8 cellular contexts compared by ENCODE assay signal in genomic region chr4:2756691-2757350, GRCh38. TPM values are rescaled to one million over a fixed set of nuclear protein-coding genes. Genes with fewer than 3 reads are reported as not detected.
DNase-seq lines count a peak whose midpoint lies in the region; ATAC-seq, FAIRE-seq and TF ChIP-seq lines count a peak whose summit lies in the region.

No MANE protein-coding gene starts in this region.

- FAIRE-seq in GM12892 (lab: Jason Lieb, UNC) = peak; percentile 48

- H3K27me3 ChIP-seq in PC-9 (ENCODE audit: insufficient read depth, low read depth) (no peaks in the 10 kb centered on the region), esophagus squamous epithelium (no peaks in the 10 kb centered on the region), gastrocnemius medialis (no peaks in the 10 kb centered on the region)

- no peak for TF ChIP-seq POLR2A in GM12892 (IDR thresholded peaks at IDR 0.05; ENCODE audit: low read depth, low read length)
- no peak for TF ChIP-seq POLR2A in esophagus squamous epithelium (IDR thresholded peaks at IDR 0.05)
- TF ChIP-seq POLR2A in gastrocnemius medialis (IDR thresholded peaks at IDR 0.05) = no peak

- H3F3A ChIP-seq in PC-9 (ENCODE audit: insufficient read depth, low read depth) = no peaks in the 10 kb centered on the region

- no peaks in the 10 kb centered on the region for H3K36me3 ChIP-seq in PC-9 (ENCODE audit: low read depth)
- peaks cover 0 to 13% (median 0%) of the 10 kb centered on the region in 3 donors for H3K36me3 ChIP-seq in esophagus squamous epithelium
- H3K36me3 ChIP-seq in gastrocnemius medialis = no peaks in the 10 kb centered on the region

- H3K79me2 ChIP-seq in PC-9 (ENCODE audit: low read depth) = peaks cover 12% of the 10 kb centered on the region

- BruUV-seq in PC-9 (replicated peaks; lab: Mats Ljungman, UMichigan) = no TSS peak

- POLR2A ChIA-PET in PC-9 (lab: Charles Lee; ENCODE audit: unreplicated experiment) = no interaction called here

- WGBS in esophagus squamous epithelium, 2 donors = 62 to 68% methylated on average over 20 to 24 of the region's 25 CpGs

- H3K4me1 ChIP-seq in PC-9 (replicated peaks; ENCODE audit: insufficient read depth) (peaks cover 6% of the 10 kb centered on the region; the same call in 1 of the 2 replicates), esophagus squamous epithelium (peaks cover 20 to 57% (median 31%) of the 10 kb centered on the region in 3 donors), gastrocnemius medialis (peaks cover 12 to 14% of the 10 kb centered on the region in 2 donors)

- H2AFZ ChIP-seq in PC-9 = no peak overlapping the region

- H3K9me3 ChIP-seq in PC-9 (ENCODE audit: insufficient read depth, low read depth) (no peaks in the 10 kb centered on the region), esophagus squamous epithelium (no peaks in the 10 kb centered on the region), gastrocnemius medialis (no peaks in the 10 kb centered on the region)

- peak overlapping the region; percentile 53 for H3K4me2 ChIP-seq in PC-9

- no peaks in the 10 kb centered on the region for H4K20me1 ChIP-seq in PC-9 (ENCODE audit: insufficient read depth)

- H3K27ac ChIP-seq in PC-9 (no peak overlapping the region), esophagus squamous epithelium (peak overlapping the region; percentile 65 to 97 (median 86)), gastrocnemius medialis (peak overlapping the region; percentile 72 to 87 (median 82))

- TF ChIP-seq CTCF in PC-9 (conservative IDR thresholded peaks at IDR 0.05) (no peak), esophagus squamous epithelium (IDR thresholded peaks at IDR 0.05) (no peak), gastrocnemius medialis (IDR thresholded peaks at IDR 0.05 in 4 of 5, conservative IDR thresholded peaks at IDR 0.05 in 1 of 5) (no peak)

- CTCF ChIA-PET in PC-9 (lab: Charles Lee) = interaction anchor here (0.6 kb wide), 1 partner anchor 291 kb away, joined by 5 read pairs; no protein-coding TSS in a partner anchor

- H3K4me3 ChIP-seq in PC-9 = no peak overlapping the region
- peak overlapping the region in 3 of 4 donors; percentile 70 to 94 (median 92) for H3K4me3 ChIP-seq in esophagus squamous epithelium
- peak overlapping the region; percentile 46 to 90 (median 66) for H3K4me3 ChIP-seq in gastrocnemius medialis

- in situ Hi-C loops in gastrocnemius medialis (cut with MboI; ENCODE audit: low sequenced_read_pairs in 4 of 4) = loop anchor here in 1 of 4 donors (25.0 kb wide), 1 partner anchor 180 kb away; no protein-coding TSS in a partner anchor

- intact Hi-C loops in PC-9 (cut with micrococcal nuclease; ENCODE audit: unreplicated experiment) = loop anchor here (2.0 kb wide), 2 partner anchors 42 to 180 kb away; no protein-coding TSS in a partner anchor
- intact Hi-C loops in esophagus squamous epithelium (cut with DNase I) = no loop called here
- intact Hi-C loops in gastrocnemius medialis (cut with DNase I; ENCODE audit: low total_unique reads) = loop anchor here (2.0 to 10.0 kb wide), 5 partner anchors 85 to 492 kb away; partner anchors contain the start of genes ADD1, CFAP99, GRK4 and MXD4

- DNase-seq in GM12892 (ENCODE audit: insufficient read length) (no peak), PC-9 (no peak), esophagus squamous epithelium (lab: John Stamatoyannopoulos, UW) (no peak), gastrocnemius medialis (no peak), NCI-H1105 treated with DMSO at 0.1 percent for 48 hours (lab: John Stamatoyannopoulos, UW) (no peak), GDM1 (lab: John Stamatoyannopoulos, UW) (no peak), anterior cingulate cortex (lab: John Stamatoyannopoulos, UW) (no peak)

- no peak for ATAC-seq in gastrocnemius medialis
- no peak for ATAC-seq in GM21576 (IDR thresholded peaks at IDR 0.05; ENCODE audit: unreplicated experiment)

- H3K9me2 ChIP-seq in PC-9 (ENCODE audit: insufficient read depth) = no peaks in the 10 kb centered on the region

RNA-seq across cellular contexts. Expression of gene TNIP2, which starts 0.7 kb away (rescaled TPM):
- 35.5 TPM for polyA plus RNA-seq in GM12892 (2012; ENCODE audit: missing spikeins)
- total RNA-seq in PC-9 (2021) = 37.1 and 44.8 TPM in 2 replicates
- total RNA-seq in esophagus squamous epithelium = 10 to 100 TPM; 40.1 to 58.2 (median 45.5) TPM
- 10 to 100 TPM; 36.1 to 81.9 (median 66.5) TPM for total RNA-seq in gastrocnemius medialis

RNA-seq across cellular contexts. Expression of gene SH3BP2, which starts 36.1 kb away (rescaled TPM):
- 27.8 TPM for polyA plus RNA-seq in GM12892 (2012; ENCODE audit: missing spikeins)
- 40.4 and 54.0 TPM in 2 replicates for total RNA-seq in PC-9 (2021)
- 10 to 100 TPM; 13.5 to 36.8 (median 34.0) TPM for total RNA-seq in esophagus squamous epithelium
- 10 to 100 TPM in 3 of 4 donors, 1 to 10 TPM in 1; 4.8 to 21.5 (median 12.0) TPM for total RNA-seq in gastrocnemius medialis
